1 cellular context compared by ENCODE assay signal in genomic region chr3:171168086-171168485, GRCh38.
TF ChIP-seq lines count a peak whose summit lies in the region.

No MANE protein-coding gene starts in this region.

TF ChIP-seq in HepG2, 621 proteins besides CTCF, POLR2A, EP300 and RAD21 (continued from another document and continues in another):
- TF ChIP-seq ARID5B (CRISPR knock-in tag; IDR thresholded peaks at IDR 0.05) (peak; percentile 41; the same call in 1 of the 2 replicates), PRDM10 (CRISPR knock-in tag; IDR thresholded peaks at IDR 0.05; ENCODE audit: low read depth) (no peak), PATZ1 (CRISPR knock-in tag; IDR thresholded peaks at IDR 0.05) (no peak), PAXIP1 (CRISPR knock-in tag; conservative IDR thresholded peaks at IDR 0.05) (no peak), ZNF850 (CRISPR knock-in tag; conservative IDR thresholded peaks at IDR 0.05) (no peak), CBX5 (CRISPR knock-in tag; IDR thresholded peaks at IDR 0.05; ENCODE audit: borderline replicate concordance) (peak; percentile 68; the same call in 1 of the 2 replicates), SKI (IDR thresholded peaks at IDR 0.05; ENCODE audit: partially characterized antibody) (no peak), SMAD1 (CRISPR knock-in tag; IDR thresholded peaks at IDR 0.05; ENCODE audit: borderline replicate concordance, low read depth) (no peak), HINFP (CRISPR knock-in tag; IDR thresholded peaks at IDR 0.05; ENCODE audit: low read depth) (no peak), TCF7L2 (IDR thresholded peaks at IDR 0.05; ENCODE audit: low read depth, low read length) (no peak), ZNF230 (CRISPR knock-in tag; IDR thresholded peaks at IDR 0.05) (no peak), FOXO1 (CRISPR knock-in tag; IDR thresholded peaks at IDR 0.05) (no peak), SOX13 (IDR thresholded peaks at IDR 0.05) (no peak), SOX13 (CRISPR knock-in tag; conservative IDR thresholded peaks at IDR 0.05 in 1 of 2, IDR thresholded peaks at IDR 0.05 in 1 of 2) (peak in 1 of 2 experiments; percentile 35; a peak in 1 of 4 replicates), HDAC2 (CRISPR knock-in tag; IDR thresholded peaks at IDR 0.05) (no peak), GATAD2A (CRISPR knock-in tag; IDR thresholded peaks at IDR 0.05) (peak; percentile 53; the same call in 1 of the 2 replicates), KAT7 (CRISPR knock-in tag; IDR thresholded peaks at IDR 0.05; ENCODE audit: borderline replicate concordance) (no peak), STAG1 (CRISPR knock-in tag; IDR thresholded peaks at IDR 0.05) (peak; percentile 87), ZHX2 (IDR thresholded peaks at IDR 0.05; ENCODE audit: low read depth) (no peak), ZHX2 (CRISPR knock-in tag; IDR thresholded peaks at IDR 0.05; ENCODE audit: borderline replicate concordance) (no peak), CREB1 (IDR thresholded peaks at IDR 0.05) (no peak), CREB1 (CRISPR knock-in tag; IDR thresholded peaks at IDR 0.05) (no peak), ZNF224 (CRISPR knock-in tag; IDR thresholded peaks at IDR 0.05) (no peak), UBTF (CRISPR knock-in tag; IDR thresholded peaks at IDR 0.05) (0 out of 2 replicates have a peak, but pooled peaks have one; percentile 20), SRSF4 (IDR thresholded peaks at IDR 0.05; ENCODE audit: low read depth, low read length, poor library complexity, severe bottlenecking) (no peak), RFX1 (IDR thresholded peaks at IDR 0.05) (no peak), TARDBP (CRISPR knock-in tag; IDR thresholded peaks at IDR 0.05) (peak; percentile 53; the same call in 1 of the 2 replicates), AKAP8 (CRISPR knock-in tag; IDR thresholded peaks at IDR 0.05) (no peak), SNAPC2 (CRISPR knock-in tag; IDR thresholded peaks at IDR 0.05) (no peak), SYNCRIP (IDR thresholded peaks at IDR 0.05; ENCODE audit: insufficient read depth, low read depth, low read length) (no peak), ESRRA (CRISPR knock-in tag; IDR thresholded peaks at IDR 0.05; ENCODE audit: low read depth) (no peak), ZNF441 (CRISPR knock-in tag; IDR thresholded peaks at IDR 0.05; ENCODE audit: borderline replicate concordance) (no peak)
